Comparison of ENCODE assay signal across 32 cellular contexts in genomic region chr3:191438150-191438814, GRCh38. TPM values are rescaled to one million over a fixed set of nuclear protein-coding genes. Genes with fewer than 3 reads are reported as not detected.
"Had no signal": no experiment of that assay in that cellular context is flagged by ENCODE, and none has a peak within 500 bp of the region (broad histone marks: within the 10 kb centered on the region; RNA-seq: fewer than 3 reads in every experiment).

No MANE protein-coding gene starts in this region.

- H3K27ac ChIP-seq: stomach, suprapubic skin, testis, thoracic aorta, thyroid gland, tibial artery, tibial nerve, transverse colon, upper lobe of left lung, upper lobe of right lung, uterus, vagina had no signal

- H3K4me1 ChIP-seq: stomach, suprapubic skin, testis, thyroid gland, tibial artery, tibial nerve, transverse colon, upper lobe of left lung, upper lobe of right lung, uterus, vagina had no signal

- H3K36me3 ChIP-seq: stomach, suprapubic skin, thoracic aorta, thyroid gland, tibial artery, tibial nerve, transverse colon, upper lobe of left lung, upper lobe of right lung, uterus, vagina had no signal

- H3K9me3 ChIP-seq: suprapubic skin, testis, thyroid gland, tibial artery, tibial nerve, transverse colon, upper lobe of right lung, uterus, vagina had no signal

- H3K4me3 ChIP-seq: stomach, suprapubic skin, testis, thoracic aorta, thyroid gland, tibial artery, tibial nerve, transverse colon, upper lobe of left lung, upper lobe of right lung, uterus, vagina had no signal

- FAIRE-seq: urothelium cell line had no signal

- ATAC-seq: stimulated activated effector memory CD8-positive, alpha-beta T cell treated with anti-CD3 and anti-CD28 coated beads, Interleukin-12 subunit alpha, Interleukin-12 subunit beta, amount 100 ng/mL, for 72 hours; stimulated activated memory B cell treated with anti-CD40 and anti-IgM and Interleukin-4, amounts not matched to agents 10 μg/mL and 1 μg/mL and 100 μg/mL, for 72 hours; stimulated activated naive B cell treated with anti-CD40 and anti-IgM and Interleukin-4, amounts not matched to agents 10 μg/mL and 1 μg/mL and 100 μg/mL, for 72 hours; stimulated activated naive CD8-positive, alpha-beta T cell treated with anti-CD3 and anti-CD28 coated beads, Interleukin-15, amount 100 ng/mL, for 72 hours; stimulated activated naive CD8-positive, alpha-beta T cell treated with anti-CD3 and anti-CD28 coated beads, Interleukin-15, Interleukin-2, amounts not matched to agents 100 U/mL and 50 U/mL, for 24 hours; upper lobe of right lung had no signal

- DNase-seq: stimulated activated CD4-positive, alpha-beta T cell treated with anti-CD3 and anti-CD28 coated beads, Interleukin-2, amount 100 ng/mL, for 48 hours; stimulated activated CD4-positive, alpha-beta T cell treated with anti-CD3 and anti-CD28 coated beads, Interleukin-4, amount 100 ng/mL, for 1 hour; stimulated activated CD4-positive, alpha-beta T cell treated with anti-CD3 and anti-CD28 coated beads, Interleukin-4, amount 100 ng/mL, for 24 hours; stimulated activated CD4-positive, alpha-beta T cell treated with anti-CD3 and anti-CD28 coated beads, Interleukin-4, amount 100 ng/mL, for 4 hours; stimulated activated CD8-positive, alpha-beta memory T cell treated with anti-CD3 and anti-CD28 coated beads, Interleukin-4, amount 100 ng/mL, for 48 hours; stimulated activated naive B cell treated with anti-CD40 and anti-IgM and Interleukin-4, amounts not matched to agents 10 μg/mL and 1 μg/mL and 100 μg/mL, for 72 hours; stimulated activated naive CD4-positive, alpha-beta T cell; stimulated activated naive CD4-positive, alpha-beta T cell treated with Interleukin-2 at 50 U/mL for 16 hours; stimulated activated naive CD8-positive, alpha-beta T cell treated with anti-CD3 and anti-CD28 coated beads, Interleukin-15, amount 100 ng/mL, for 72 hours; stimulated activated naive CD8-positive, alpha-beta T cell treated with anti-CD3 and anti-CD28 coated beads, Interleukin-15, Interleukin-2, amounts not matched to agents 100 U/mL and 50 U/mL, for 24 hours; stomach; substantia nigra; testis; thyroid gland; tibial artery; transverse colon; trophoblast cell; upper lobe of left lung; upper lobe of right lung; uterus had no signal

- H3K27me3 ChIP-seq: stomach, suprapubic skin, testis, thyroid gland, tibial artery, tibial nerve, transverse colon, upper lobe of left lung, upper lobe of right lung, uterus, vagina had no signal

RNA-seq across cellular contexts. Expression of gene PYDC2, which starts 22.7 kb away (rescaled TPM):
- total RNA-seq: stomach, subcutaneous adipose tissue, suprapubic skin, temporal lobe, testis, thoracic aorta, thyroid gland, tibial nerve, transverse colon, upper lobe of left lung, upper lobe of right lung, ureter, urinary bladder, uterus, vagina had no signal
- polyA plus RNA-seq: stomach, thymus, urinary bladder had no signal
